8 cellular contexts compared by ENCODE assay signal in genomic region chr2:25253153-25253617, GRCh38.
A peak's percentile ranks its signal among the peaks of the same experiment; 100 is the strongest.
DNase-seq lines count a peak whose midpoint lies in the region; ATAC-seq and TF ChIP-seq lines count a peak whose summit lies in the region.
"Had no signal": no experiment of that assay in that cellular context is flagged by ENCODE, and none has a peak within 500 bp of the region (broad histone marks: within the 10 kb centered on the region; RNA-seq: fewer than 3 reads in every experiment).

No MANE protein-coding gene starts in this region.

- H3K9me3 Mint-ChIP-seq in activated naive CD8-positive, alpha-beta T cell treated with anti-CD3 and anti-CD28 coated beads, Interleukin-2, amount 10 ng/mL, durations not matched to agents 7 days and 5 days: no peaks in the 10 kb centered on the region
- no peaks in the 10 kb centered on the region for H3K9me3 Mint-ChIP-seq in stimulated activated memory B cell treated with anti-CD40 and anti-IgM and Interleukin-4, amounts not matched to agents 10 μg/mL and 1 μg/mL and 100 μg/mL, for 72 hours

- dilution Hi-C loops in IMR-90 (cut with HindIII; ENCODE audit: low sequenced_read_pairs, unreplicated experiment): no loop called here

- POLR2A ChIA-PET in IMR-90 (lab: Charles Lee; ENCODE audit: unreplicated experiment): interaction anchor here (0.6 kb wide), 1 partner anchor 13 kb away, joined by 6 read pairs; no protein-coding TSS in a partner anchor
- POLR2A ChIA-PET in activated naive CD8-positive, alpha-beta T cell treated with anti-CD3 and anti-CD28 coated beads, Interleukin-2, amount 10 ng/mL, durations not matched to agents 7 days and 5 days (lab: Charles Lee): interaction anchor here (0.8 to 3.6 kb wide), 6 partner anchors 20 to 61 kb away, joined by 3 to 21 read pairs (median 9); no protein-coding TSS in a partner anchor

- H3K27ac ChIP-seq in IMR-90 (ENCODE audit: insufficient read depth, low read length): no peak overlapping the region
- H3K27ac ChIP-seq in left lung: peak overlapping the region; percentile 80 to 83

- H4K91ac ChIP-seq in IMR-90 (ENCODE audit: insufficient read depth, low read depth, low read length): no peak overlapping the region

- H3K4me2 ChIP-seq in IMR-90 (ENCODE audit: low read depth, low read length): no peak overlapping the region

- H2AK9ac ChIP-seq in IMR-90 (replicated peaks; ENCODE audit: low read depth, low read length, poor library complexity): no peak overlapping the region

- H3K4ac ChIP-seq in IMR-90 (ENCODE audit: low read depth, low read length): no peak overlapping the region

- in situ Hi-C loops in IMR-90 (cut with MboI; ENCODE audit: low sequenced_read_pairs): no loop called here

- TF ChIP-seq RAD21 in IMR-90 (IDR thresholded peaks at IDR 0.05; ENCODE audit: low read length): no peak

- H2BK15ac ChIP-seq in IMR-90 (ENCODE audit: low read depth, low read length): no peak overlapping the region

- no peaks in the 10 kb centered on the region for H4K20me1 ChIP-seq in IMR-90 (ENCODE audit: insufficient read depth, low read length)

- TF ChIP-seq CTCF in IMR-90 (conservative IDR thresholded peaks at IDR 0.05; ENCODE audit: low read depth, low read length) (no peak), left lung (IDR thresholded peaks at IDR 0.05) (no peak), foreskin fibroblast (IDR thresholded peaks at IDR 0.05; ENCODE audit: low read depth, low read length) (no peak)

- no peak overlapping the region for H3K9ac ChIP-seq in IMR-90 (ENCODE audit: low read depth, low read length)

- WGBS in IMR-90 (ENCODE audit: extremely low coverage in 2 of 2, insufficient read length in 1 of 2), 2 experiments: 100% methylated on average over 1 of the region's 11 CpGs; no CpG with 5 or more reads in 1 of the 2 experiments

- H3K79me1 ChIP-seq in IMR-90 (ENCODE audit: low read depth in 1 of 2, low read length in 2 of 2): 0 out of 4 replicates have a peak, but pooled peaks cover 0 to 6% of the 10 kb centered on the region in 2 experiments

- H3K27me3 Mint-ChIP-seq in activated naive CD8-positive, alpha-beta T cell treated with anti-CD3 and anti-CD28 coated beads, Interleukin-2, amount 10 ng/mL, durations not matched to agents 7 days and 5 days: no peaks in the 10 kb centered on the region
- H3K27me3 Mint-ChIP-seq in stimulated activated memory B cell treated with anti-CD40 and anti-IgM and Interleukin-4, amounts not matched to agents 10 μg/mL and 1 μg/mL and 100 μg/mL, for 72 hours: no peaks in the 10 kb centered on the region

- H2BK20ac ChIP-seq in IMR-90 (ENCODE audit: low read depth, low read length): no peak overlapping the region

- peaks cover 26% of the 10 kb centered on the region for H3K4me1 Mint-ChIP-seq in activated naive CD8-positive, alpha-beta T cell treated with anti-CD3 and anti-CD28 coated beads, Interleukin-2, amount 10 ng/mL, durations not matched to agents 7 days and 5 days
- H3K4me1 Mint-ChIP-seq in stimulated activated memory B cell treated with anti-CD40 and anti-IgM and Interleukin-4, amounts not matched to agents 10 μg/mL and 1 μg/mL and 100 μg/mL, for 72 hours: peaks cover 24% of the 10 kb centered on the region

- no peaks in the 10 kb centered on the region; the same call in 1 of the 2 replicates for H3K9me1 ChIP-seq in IMR-90 (ENCODE audit: insufficient read depth, low read length)

- peaks cover 31% of the 10 kb centered on the region for H3K36me3 Mint-ChIP-seq in activated naive CD8-positive, alpha-beta T cell treated with anti-CD3 and anti-CD28 coated beads, Interleukin-2, amount 10 ng/mL, durations not matched to agents 7 days and 5 days
- peaks cover 41% of the 10 kb centered on the region for H3K36me3 Mint-ChIP-seq in stimulated activated memory B cell treated with anti-CD40 and anti-IgM and Interleukin-4, amounts not matched to agents 10 μg/mL and 1 μg/mL and 100 μg/mL, for 72 hours

- CTCF ChIA-PET in IMR-90 (lab: Yijun Ruan, JAX): no interaction called here

- peak overlapping the region in 1 of 2 experiments; percentile 2; a peak in 1 of 4 replicates for H4K8ac ChIP-seq in IMR-90 (ENCODE audit: low read depth in 2 of 2, low read length in 2 of 2)

- no TSS peak for BruUV-seq in IMR-90 (replicated peaks; lab: Mats Ljungman, UMichigan)

- H3K4me1 ChIP-seq in IMR-90 (ENCODE audit: control insufficient read depth, insufficient read depth, low read length) (peaks cover 26% of the 10 kb centered on the region), left lung (peaks cover 9 to 21% of the 10 kb centered on the region in 2 donors)

- H3K56ac ChIP-seq in IMR-90 (ENCODE audit: extremely low read depth, insufficient read depth, low read length): no peak overlapping the region

- no peak overlapping the region for H3K18ac ChIP-seq in IMR-90 (ENCODE audit: low read depth, low read length)

- intact Hi-C loops in IMR-90 (cut with micrococcal nuclease) (loop anchor here (10.0 kb wide), 1 partner anchor 312 kb away; no protein-coding TSS in a partner anchor), left lung (cut with DNase I) (no loop called here)

- no peak overlapping the region for H3K14ac ChIP-seq in IMR-90 (replicated peaks; ENCODE audit: low read depth, low read length)

- no peak overlapping the region for H2AK5ac ChIP-seq in IMR-90 (ENCODE audit: low read depth, low read length)

- ATAC-seq in IMR-90 (ENCODE audit: low read depth): no peak
- no peak for ATAC-seq in activated naive CD8-positive, alpha-beta T cell treated with anti-CD3 and anti-CD28 coated beads, Interleukin-2, amount 10 ng/mL, durations not matched to agents 7 days and 5 days (ENCODE audit: low read depth)
- ATAC-seq in left lung: no peak
- ATAC-seq in stimulated activated memory B cell treated with anti-CD40 and anti-IgM and Interleukin-4, amounts not matched to agents 10 μg/mL and 1 μg/mL and 100 μg/mL, for 72 hours: no peak
- ATAC-seq in GM21528 (IDR thresholded peaks at IDR 0.05; ENCODE audit: low FRiP score, unreplicated experiment): no peak

- no peak overlapping the region for H2BK5ac ChIP-seq in IMR-90 (ENCODE audit: low read depth, low read length, poor library complexity, severe bottlenecking)

- peaks cover 14% of the 10 kb centered on the region for H3K36me3 ChIP-seq in IMR-90 (ENCODE audit: control insufficient read depth, insufficient read depth, low read length)
- H3K36me3 ChIP-seq in left lung: peaks cover 0 to 18% of the 10 kb centered on the region in 2 donors

- H3K4me3 Mint-ChIP-seq in activated naive CD8-positive, alpha-beta T cell treated with anti-CD3 and anti-CD28 coated beads, Interleukin-2, amount 10 ng/mL, durations not matched to agents 7 days and 5 days: peak overlapping the region; percentile 44
- peak overlapping the region; percentile 48 for H3K4me3 Mint-ChIP-seq in stimulated activated memory B cell treated with anti-CD40 and anti-IgM and Interleukin-4, amounts not matched to agents 10 μg/mL and 1 μg/mL and 100 μg/mL, for 72 hours

- H3K23ac ChIP-seq in IMR-90 (ENCODE audit: low read depth, low read length): no peak overlapping the region

- H3K27me3 ChIP-seq in IMR-90 (ENCODE audit: control insufficient read depth, insufficient read depth, low read length) (no peaks in the 10 kb centered on the region), left lung (no peaks in the 10 kb centered on the region)

- H2AFZ ChIP-seq in IMR-90 (replicated peaks; ENCODE audit: low read length, poor library complexity): peak overlapping the region; percentile 84

- TF ChIP-seq POLR2A in IMR-90 (IDR thresholded peaks at IDR 0.05; ENCODE audit: low read depth, low read length): no peak

- H3K27ac Mint-ChIP-seq in activated naive CD8-positive, alpha-beta T cell treated with anti-CD3 and anti-CD28 coated beads, Interleukin-2, amount 10 ng/mL, durations not matched to agents 7 days and 5 days: peak overlapping the region; percentile 57
- H3K27ac Mint-ChIP-seq in stimulated activated memory B cell treated with anti-CD40 and anti-IgM and Interleukin-4, amounts not matched to agents 10 μg/mL and 1 μg/mL and 100 μg/mL, for 72 hours: peak overlapping the region; percentile 75

- DNase-seq in IMR-90 (no peak), left lung (no peak), foreskin fibroblast (no peak), MV-4-11 (lab: John Stamatoyannopoulos, UW) (no peak)
- DNase-seq in activated naive CD8-positive, alpha-beta T cell treated with anti-CD3 and anti-CD28 coated beads, Interleukin-2, amount 10 ng/mL, durations not matched to agents 7 days and 5 days: no peak
- DNase-seq: activated CD4-positive, alpha-beta T cell treated with anti-CD3 and anti-CD28 coated beads, Interleukin-2, amount 50 U/mL, for 4 hours had no signal

- no peak overlapping the region for H3K4me3 ChIP-seq in IMR-90 (ENCODE audit: insufficient read depth, low read depth, low read length)
- H3K4me3 ChIP-seq in left lung: no peak overlapping the region
- H3K4me3 ChIP-seq in foreskin fibroblast (ENCODE audit: low read depth in 1 of 2, low read length in 2 of 2): peak overlapping the region in 1 of 2 donors; percentile 40

- no peak overlapping the region for H2BK120ac ChIP-seq in IMR-90 (ENCODE audit: low read depth, low read length)

- no peaks in the 10 kb centered on the region for H3K9me3 ChIP-seq in IMR-90 (ENCODE audit: control insufficient read depth, insufficient read depth, low read length)
- no peaks in the 10 kb centered on the region for H3K9me3 ChIP-seq in left lung

- H4K5ac ChIP-seq in IMR-90 (ENCODE audit: low read depth, low read length): no peak overlapping the region

TF ChIP-seq in IMR-90, 13 proteins besides CTCF, POLR2A, EP300 and RAD21:
- no peak for TF ChIP-seq RFX5 (IDR thresholded peaks at IDR 0.05; ENCODE audit: low read depth, low read length)
- no peak for TF ChIP-seq RCOR1 (IDR thresholded peaks at IDR 0.05; ENCODE audit: insufficient replicate concordance, low read length)
- no peak for TF ChIP-seq CHD1 (IDR thresholded peaks at IDR 0.05; ENCODE audit: low read depth, low read length)
- TF ChIP-seq NFE2L2 (IDR thresholded peaks at IDR 0.05; ENCODE audit: low read depth, low read length): no peak
- no peak for TF ChIP-seq ELK1 (IDR thresholded peaks at IDR 0.05; ENCODE audit: borderline replicate concordance, low read depth, low read length)
TF ChIP-seq in IMR-90: peak in this region for 0.
